In genomic region chr7:101996876-101997275, GRCh38 we compare ENCODE assay signal across 12 cellular contexts.
"Had no signal": no experiment of that assay in that cellular context is flagged by ENCODE, and none has a peak within 500 bp of the region (broad histone marks: within the 10 kb centered on the region; RNA-seq: fewer than 3 reads in every experiment).

No MANE protein-coding gene starts in this region.

- ATAC-seq: activated CD4-positive, CD25-positive, alpha-beta regulatory T cell treated with anti-CD3 and anti-CD28 coated beads, Interleukin-2, amount 50 U/mL, for 24 hours; gastrocnemius medialis; stimulated activated naive CD8-positive, alpha-beta T cell treated with anti-CD3 and anti-CD28 coated beads, Interleukin-15, Interleukin-2, amounts not matched to agents 100 U/mL and 50 U/mL, for 24 hours had no signal

- H3K27ac ChIP-seq: gastrocnemius medialis, heart right ventricle, right lobe of liver had no signal

- DNase-seq: activated naive CD8-positive, alpha-beta T cell treated with anti-CD3 and anti-CD28 coated beads, Interleukin-2, amount 10 ng/mL, durations not matched to agents 7 days and 5 days; effector memory CD4-positive, alpha-beta T cell; gastrocnemius medialis; heart right ventricle; right lobe of liver; stimulated activated CD4-positive, alpha-beta T cell treated with anti-CD3 and anti-CD28 coated beads, Interleukin-4, amount 100 ng/mL, for 4 hours; stimulated activated naive CD8-positive, alpha-beta T cell treated with anti-CD3 and anti-CD28 coated beads, Interleukin-15, Interleukin-2, amounts not matched to agents 100 U/mL and 50 U/mL, for 24 hours; T-helper 9 cell; trophoblast cell had no signal

- H3K36me3 ChIP-seq: gastrocnemius medialis, heart right ventricle, right lobe of liver had no signal

- H3K4me3 ChIP-seq: gastrocnemius medialis, heart right ventricle, right lobe of liver, smooth muscle cell had no signal

- H3K4me1 ChIP-seq: right lobe of liver had no signal

- H3K4me2 ChIP-seq: smooth muscle cell had no signal

- H3K9me3 ChIP-seq: gastrocnemius medialis, heart right ventricle, right lobe of liver had no signal

- FAIRE-seq: islet of Langerhans had no signal

- H3K27me3 ChIP-seq: gastrocnemius medialis, heart right ventricle, right lobe of liver had no signal
